ENCODE assay signal across 8 cellular contexts in the genomic region with DNA sequence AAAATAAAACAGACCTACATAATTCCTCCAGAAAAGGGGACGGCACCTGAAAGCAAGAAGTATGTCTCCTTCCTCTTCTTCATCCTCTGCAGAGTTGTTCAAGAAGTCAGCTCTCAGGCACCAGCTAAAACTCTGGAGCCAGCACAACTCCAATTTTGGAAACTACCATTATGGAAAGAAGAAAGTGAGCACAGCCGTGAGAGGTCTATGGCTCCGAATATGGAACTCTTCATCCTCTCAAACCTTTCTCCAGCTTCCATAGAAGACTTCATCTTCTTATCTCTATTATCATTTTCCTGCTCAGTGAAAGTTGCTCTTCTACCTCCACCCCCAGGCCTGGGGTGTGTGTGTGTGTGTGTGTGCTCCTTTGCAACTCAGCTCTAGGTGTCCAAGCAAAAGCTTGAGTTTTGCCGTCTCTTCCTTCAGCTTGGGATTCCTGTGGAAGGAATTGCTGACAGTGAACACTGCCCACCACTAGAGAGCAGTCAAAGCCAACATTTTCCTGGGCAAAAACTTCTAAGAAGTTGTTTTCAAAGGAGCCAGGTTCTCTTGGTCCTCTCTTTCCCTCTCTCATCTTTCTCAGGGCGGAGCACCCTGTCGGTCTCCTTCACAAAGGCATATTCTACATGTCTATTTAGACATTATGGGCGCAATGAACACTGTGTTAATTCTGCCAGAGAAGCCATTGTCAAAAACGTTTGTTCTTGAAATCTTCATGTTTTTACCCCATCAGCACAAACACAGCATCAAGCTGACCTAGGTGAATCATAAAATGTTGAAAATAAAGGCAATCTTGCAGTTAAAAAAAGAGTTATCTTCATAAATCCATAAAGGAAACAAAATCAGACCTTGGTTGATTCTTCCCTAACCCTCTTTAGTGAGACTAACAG.
A peak's percentile ranks its signal among the peaks of the same experiment; 100 is the strongest.
DNase-seq lines count a peak whose midpoint lies in the region; ATAC-seq and TF ChIP-seq lines count a peak whose summit lies in the region.

No MANE protein-coding gene starts in this region.

- H3K36me3 ChIP-seq in left lung: no peaks in the 10 kb centered on the region
- no peaks in the 10 kb centered on the region for H3K36me3 ChIP-seq in aorta (ENCODE audit: control insufficient read depth in 1 of 2, insufficient read depth in 2 of 2, low read length in 1 of 2)

- H3K4me1 ChIP-seq in left lung (no peaks in the 10 kb centered on the region), aorta (ENCODE audit: control insufficient read depth in 1 of 2, insufficient read depth in 2 of 2, low read length in 2 of 2) (no peaks in the 10 kb centered on the region)

- peak; percentile 33 to 51 for TF ChIP-seq CTCF in left lung (IDR thresholded peaks at IDR 0.05)

- no peak overlapping the region for H3K27ac ChIP-seq in left lung
- H3K27ac ChIP-seq in aorta (ENCODE audit: low read depth in 1 of 2, low read length in 2 of 2): no peak overlapping the region

- H3K27me3 ChIP-seq in left lung (no peaks in the 10 kb centered on the region), aorta (ENCODE audit: control insufficient read depth in 1 of 2, insufficient read depth in 2 of 2, low read length in 1 of 2) (no peaks in the 10 kb centered on the region)

- H3K9me3 ChIP-seq in left lung (no peaks in the 10 kb centered on the region), aorta (ENCODE audit: control insufficient read depth, low read length) (no peaks in the 10 kb centered on the region)

- intact Hi-C loops in left lung (cut with DNase I) (no loop called here), aorta (cut with DNase I) (loop anchor here (5.0 to 10.0 kb wide), 3 partner anchors 531 to 1101 kb away; no protein-coding TSS in a partner anchor)

- H3K4me3 ChIP-seq in left lung: no peak overlapping the region
- no peak overlapping the region for H3K4me3 ChIP-seq in aorta (ENCODE audit: low read length in 2 of 2)

- WGBS in aorta, 2 donors: 32 to 33% methylated on average over 8 of the region's 8 CpGs

- DNase-seq in COLO829 (ENCODE audit: low spot score): peak; percentile 72
- DNase-seq in HCEC 1CT: peak; percentile 54
- peak; percentile 48 for DNase-seq in NCI-H748 (lab: John Stamatoyannopoulos, UW; ENCODE audit: unreplicated experiment)
- DNase-seq in cerebellar cortex (ENCODE audit: low spot score): peak; percentile 85
- no peak for DNase-seq in left lung
- peak in 1 of 2 donors; percentile 41 for DNase-seq in aorta
- no peak for DNase-seq in T-helper 9 cell

- ATAC-seq in left lung (peak; percentile 80), aorta (ENCODE audit: low FRiP score) (peak; percentile 67)
- no peak for ATAC-seq in activated CD4-positive, CD25-positive, alpha-beta regulatory T cell treated with anti-CD3 and anti-CD28 coated beads, Interleukin-2, amount 50 U/mL, for 24 hours

Comparison
In these comparisons a context has a peak if more than half of its experiments do, and no peak if none do; other contexts are left out.
1. DNase-seq: peak in COLO829 (single experiment), HCEC 1CT (single experiment), NCI-H748 (single experiment) and cerebellar cortex (single experiment); none in left lung (0 of 2) and T-helper 9 cell (single experiment).
2. ATAC-seq: peak in left lung (single experiment) and aorta (single experiment); none in activated CD4-positive, CD25-positive, alpha-beta regulatory T cell treated with anti-CD3 and anti-CD28 coated beads, Interleukin-2, amount 50 U/mL, for 24 hours (0 of 2).
3. intact Hi-C loops: an anchor here in aorta (5.0 to 10.0 kb wide); none called in left lung.